ENCODE assay signal across 8 cellular contexts in the genomic region with DNA sequence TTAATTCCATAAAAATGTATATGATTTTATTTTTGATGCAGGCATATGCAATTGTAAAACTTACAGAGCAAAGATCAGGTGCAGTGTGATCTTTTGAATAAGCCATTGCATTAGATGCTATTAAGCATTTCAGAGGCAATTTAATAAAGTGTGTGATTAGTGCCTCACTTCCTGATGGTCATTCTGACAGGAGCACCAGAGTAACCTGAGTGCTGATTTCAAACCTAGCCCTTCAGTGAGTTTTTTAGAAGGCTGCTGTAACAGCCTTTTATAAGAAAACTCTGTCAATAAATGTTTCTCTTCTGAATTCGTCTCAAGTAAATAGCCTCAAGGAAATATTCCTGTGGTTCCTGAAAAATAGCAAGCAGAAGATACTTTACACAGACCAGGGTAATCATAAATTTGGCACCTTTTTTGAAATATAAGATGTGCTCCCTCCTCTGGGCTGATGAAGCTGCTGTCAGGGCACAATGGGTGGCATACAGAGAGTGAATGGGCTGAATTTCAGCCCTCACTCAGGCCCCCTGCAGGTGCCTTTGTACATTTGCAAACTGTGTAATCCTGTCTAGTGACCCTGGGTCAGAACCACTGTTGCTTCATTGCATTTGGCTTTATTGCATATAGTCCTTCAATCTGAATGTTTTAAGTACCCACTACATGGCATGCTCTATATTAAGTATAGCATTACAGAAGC.
DNase-seq lines count a peak whose midpoint lies in the region; ATAC-seq and TF ChIP-seq lines count a peak whose summit lies in the region.

No MANE protein-coding gene starts in this region.

- no peak overlapping the region for H3K4me3 ChIP-seq in naive thymus-derived CD4-positive, alpha-beta T cell (ENCODE audit: low read length)

- H3K4me3 Mint-ChIP-seq in naive thymus-derived CD4-positive, alpha-beta T cell: no peak overlapping the region

- peak; percentile 54 for TF ChIP-seq CTCF in VCaP (conservative IDR thresholded peaks at IDR 0.05)

- no peaks in the 10 kb centered on the region for H3K36me3 Mint-ChIP-seq in naive thymus-derived CD4-positive, alpha-beta T cell

- H3K27me3 Mint-ChIP-seq in naive thymus-derived CD4-positive, alpha-beta T cell: peaks cover 0 to 7% (median 4%) of the 10 kb centered on the region in 5 donors

- POLR2A ChIA-PET in naive thymus-derived CD4-positive, alpha-beta T cell (lab: Charles Lee): no interaction called here

- no peaks in the 10 kb centered on the region for H3K4me1 ChIP-seq in naive thymus-derived CD4-positive, alpha-beta T cell (ENCODE audit: control insufficient read depth in 2 of 2, insufficient read depth in 2 of 2, low read length in 2 of 2)

- no peaks in the 10 kb centered on the region for H3K4me1 Mint-ChIP-seq in naive thymus-derived CD4-positive, alpha-beta T cell

- H3K27me3 ChIP-seq in naive thymus-derived CD4-positive, alpha-beta T cell (ENCODE audit: control insufficient read depth in 2 of 2, insufficient read depth in 2 of 2, low read length in 2 of 2): no peaks in the 10 kb centered on the region

- DNase-seq in COLO668 (lab: John Stamatoyannopoulos, UW; ENCODE audit: unreplicated experiment): peak; percentile 14
- DNase-seq in naive thymus-derived CD4-positive, alpha-beta T cell: peak in 1 of 9 donors; percentile 9
- DNase-seq in inferior parietal cortex (ENCODE audit: extremely low spot score): no peak
- no peak for DNase-seq in NOMO-1 treated with DMSO at 0.1 percent for 48 hours (lab: John Stamatoyannopoulos, UW; ENCODE audit: unreplicated experiment)
- no peak for DNase-seq in activated CD4-positive, alpha-beta T cell treated with anti-CD3 and anti-CD28 coated beads, Interleukin-2, amount 50 U/mL, for 1 hour

- H3K36me3 ChIP-seq in naive thymus-derived CD4-positive, alpha-beta T cell (ENCODE audit: control insufficient read depth in 2 of 3, insufficient read depth in 3 of 3, low read length in 3 of 3): no peaks in the 10 kb centered on the region

- intact Hi-C loops in naive thymus-derived CD4-positive, alpha-beta T cell (cut with micrococcal nuclease): no loop called here

- H3K9me3 Mint-ChIP-seq in naive thymus-derived CD4-positive, alpha-beta T cell: peaks cover 0 to 3% (median 0%) of the 10 kb centered on the region in 11 donors

- H3K27ac Mint-ChIP-seq in naive thymus-derived CD4-positive, alpha-beta T cell: no peak overlapping the region

- no peaks in the 10 kb centered on the region for H3K9me3 ChIP-seq in naive thymus-derived CD4-positive, alpha-beta T cell (ENCODE audit: control insufficient read depth in 2 of 3, low read length in 3 of 3)

- CTCF ChIA-PET in naive thymus-derived CD4-positive, alpha-beta T cell (lab: Charles Lee): no interaction called here

- ATAC-seq in GM19035 (IDR thresholded peaks at IDR 0.05; ENCODE audit: unreplicated experiment): peak; percentile 85
- peak; percentile 93 for ATAC-seq in HG03469 (IDR thresholded peaks at IDR 0.05; ENCODE audit: unreplicated experiment)
- ATAC-seq in naive thymus-derived CD4-positive, alpha-beta T cell: peak; percentile 29

- no peak overlapping the region for H3K27ac ChIP-seq in VCaP
- no peak overlapping the region for H3K27ac ChIP-seq in naive thymus-derived CD4-positive, alpha-beta T cell (ENCODE audit: low read depth, low read length)

Comparison
In these comparisons a context has a peak if more than half of its experiments do, and no peak if none do; other contexts are left out.
1. ATAC-seq: peak in every context shown above with its lines; median percentile 93 in HG03469; 85 in GM19035; 29 in naive thymus-derived CD4-positive, alpha-beta T cell.